22 cellular contexts compared by ENCODE assay signal in the genomic region with DNA sequence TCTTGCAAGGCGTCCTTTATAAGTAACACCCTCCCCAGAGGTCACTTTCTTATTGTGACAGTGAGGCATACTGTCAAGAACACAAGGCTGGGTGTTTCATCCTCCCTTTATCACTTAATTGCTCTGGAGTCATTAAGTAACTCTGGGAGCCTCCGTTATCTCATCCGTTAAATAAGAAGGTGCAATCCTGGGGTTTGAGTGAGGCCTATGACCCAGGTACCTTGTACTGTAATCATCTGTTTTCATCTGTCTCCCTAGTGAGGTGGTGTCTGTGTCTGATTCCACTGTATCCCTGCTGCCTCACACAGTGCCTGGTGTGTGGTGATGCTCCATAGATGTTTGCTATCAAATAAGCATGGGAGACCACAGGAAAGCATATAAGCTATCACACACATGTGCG. TPM values are rescaled to one million over a fixed set of nuclear protein-coding genes. Genes with fewer than 3 reads are reported as not detected.
A peak's percentile ranks its signal among the peaks of the same experiment; 100 is the strongest.
DNase-seq lines count a peak whose midpoint lies in the region; ATAC-seq, FAIRE-seq and TF ChIP-seq lines count a peak whose summit lies in the region.
"Had no signal": no experiment of that assay in that cellular context is flagged by ENCODE, and none has a peak within 500 bp of the region (broad histone marks: within the 10 kb centered on the region; RNA-seq: fewer than 3 reads in every experiment).

No MANE protein-coding gene starts in this region.

- peaks cover 10% of the 10 kb centered on the region for H3K36me3 Mint-ChIP-seq in activated CD4-positive, alpha-beta T cell treated with anti-CD3 and anti-CD28 coated beads, Interleukin-2, amount 10 ng/mL, durations not matched to agents 7 days and 5 days (ENCODE audit: low read depth)
- peaks cover 5% of the 10 kb centered on the region for H3K36me3 Mint-ChIP-seq in central memory CD8-positive, alpha-beta T cell (ENCODE audit: insufficient read depth)
- no peaks in the 10 kb centered on the region for H3K36me3 Mint-ChIP-seq in neural progenitor cell

- H3K27ac ChIP-seq in RWPE1 (peak overlapping the region; percentile 100), neural progenitor cell (no peak overlapping the region)
- H3K27ac ChIP-seq: lower lobe of right lung, PC-9, stomach, uterus had no signal

- no peak for DNase-seq in activated CD4-positive, alpha-beta T cell treated with anti-CD3 and anti-CD28 coated beads, Interleukin-2, amount 10 ng/mL, durations not matched to agents 7 days and 5 days
- no peak for DNase-seq in activated CD4-positive, alpha-beta T cell treated with anti-CD3 and anti-CD28 coated beads, Interleukin-2, amount 50 U/mL, for 48 hours
- DNase-seq in RWPE1 (ENCODE audit: low spot score) (no peak), neural progenitor cell (ENCODE audit: low spot score) (no peak), D721Med (ENCODE audit: insufficient read length, low spot score) (no peak), SKM-1 (lab: John Stamatoyannopoulos, UW; ENCODE audit: unreplicated experiment) (no peak)
- DNase-seq in central memory CD8-positive, alpha-beta T cell (ENCODE audit: low spot score in 2 of 2), result no peak
- DNase-seq in stimulated activated naive CD4-positive, alpha-beta T cell treated with Interleukin-2 at 50 U/mL for 16 hours (lab: John Stamatoyannopoulos, UW), result no peak
- DNase-seq: activated T-cell treated with anti-CD3 and anti-CD28 coated beads, Interleukin-2, amount 50 U/mL, for 24 hours; amygdala; COR-L47; lower lobe of right lung; NCI-H2081 treated with DMSO at 0.1 percent for 48 hours; NCI-H526 treated with DMSO at 0.1 percent for 48 hours; PC-9; stimulated activated CD4-positive, alpha-beta T cell treated with anti-CD3 and anti-CD28 coated beads, Interleukin-15, amount 100 ng/mL, for 24 hours; stomach; uterus had no signal

- no peak overlapping the region for H3K4me3 Mint-ChIP-seq in activated CD4-positive, alpha-beta T cell treated with anti-CD3 and anti-CD28 coated beads, Interleukin-2, amount 10 ng/mL, durations not matched to agents 7 days and 5 days
- no peak overlapping the region for H3K4me3 Mint-ChIP-seq in central memory CD8-positive, alpha-beta T cell
- no peak overlapping the region for H3K4me3 Mint-ChIP-seq in neural progenitor cell
- H3K4me3 Mint-ChIP-seq: activated T-cell treated with anti-CD3 and anti-CD28 coated beads, Interleukin-2, amount 50 U/mL, for 24 hours had no signal

- H4K20me1 ChIP-seq in neural progenitor cell (ENCODE audit: low read depth), result no peaks in the 10 kb centered on the region

- H3K27me3 Mint-ChIP-seq in activated CD4-positive, alpha-beta T cell treated with anti-CD3 and anti-CD28 coated beads, Interleukin-2, amount 10 ng/mL, durations not matched to agents 7 days and 5 days, result no peaks in the 10 kb centered on the region
- no peaks in the 10 kb centered on the region for H3K27me3 Mint-ChIP-seq in central memory CD8-positive, alpha-beta T cell
- H3K27me3 Mint-ChIP-seq in neural progenitor cell (ENCODE audit: insufficient read depth, low read depth), result peaks cover 11% of the 10 kb centered on the region
- H3K27me3 Mint-ChIP-seq: activated T-cell treated with anti-CD3 and anti-CD28 coated beads, Interleukin-2, amount 50 U/mL, for 24 hours had no signal

- H3K4me3 ChIP-seq in neural progenitor cell, result no peak overlapping the region
- H3K4me3 ChIP-seq: GM12878, lower lobe of right lung, PC-9, stomach, uterus had no signal

- no peak for ATAC-seq in central memory CD8-positive, alpha-beta T cell (replicated peaks; ENCODE audit: extremely low read depth, poor library complexity, severe bottlenecking)
- ATAC-seq: GM12878, lower lobe of right lung had no signal

- CTCF ChIA-PET in activated CD4-positive, alpha-beta T cell treated with anti-CD3 and anti-CD28 coated beads, Interleukin-2, amount 10 ng/mL, durations not matched to agents 7 days and 5 days (lab: Charles Lee), result interaction anchor here (0.6 to 1.2 kb wide), 4 partner anchors 14 to 40 kb away, joined by 3 read pairs; partner anchors contain the start of gene IGFBP4
- CTCF ChIA-PET in RWPE1 (lab: Yijun Ruan, JAX), result no interaction called here

- H3K4me2 ChIP-seq in neural progenitor cell, result no peak overlapping the region
- H3K4me2 ChIP-seq: PC-9 had no signal

- no peaks in the 10 kb centered on the region for H3K79me2 ChIP-seq in neural progenitor cell (ENCODE audit: low read depth)

- H2AFZ ChIP-seq in neural progenitor cell (replicated peaks), result no peak overlapping the region
- H2AFZ ChIP-seq: PC-9 had no signal

- peak overlapping the region; percentile 98 for H3K27ac Mint-ChIP-seq in activated CD4-positive, alpha-beta T cell treated with anti-CD3 and anti-CD28 coated beads, Interleukin-2, amount 10 ng/mL, durations not matched to agents 7 days and 5 days
- H3K27ac Mint-ChIP-seq in central memory CD8-positive, alpha-beta T cell (ENCODE audit: low read depth), result peak overlapping the region; percentile 97
- H3K27ac Mint-ChIP-seq in neural progenitor cell, result peak overlapping the region; percentile 51
- H3K27ac Mint-ChIP-seq: activated T-cell treated with anti-CD3 and anti-CD28 coated beads, Interleukin-2, amount 50 U/mL, for 24 hours had no signal

- H3K9me3 Mint-ChIP-seq in activated CD4-positive, alpha-beta T cell treated with anti-CD3 and anti-CD28 coated beads, Interleukin-2, amount 10 ng/mL, durations not matched to agents 7 days and 5 days, result no peaks in the 10 kb centered on the region
- H3K9me3 Mint-ChIP-seq in central memory CD8-positive, alpha-beta T cell, result no peaks in the 10 kb centered on the region
- no peaks in the 10 kb centered on the region for H3K9me3 Mint-ChIP-seq in neural progenitor cell
- H3K9me3 Mint-ChIP-seq: activated T-cell treated with anti-CD3 and anti-CD28 coated beads, Interleukin-2, amount 50 U/mL, for 24 hours had no signal

- FAIRE-seq in D721Med (lab: Jason Lieb, UNC), result no peak
- FAIRE-seq: frontal cortex, G401.6, GM12878 had no signal

- H3K27me3 ChIP-seq in neural progenitor cell, result no peaks in the 10 kb centered on the region
- H3K27me3 ChIP-seq: stomach, uterus had no signal

- peaks cover 93% of the 10 kb centered on the region for H3K4me1 Mint-ChIP-seq in activated CD4-positive, alpha-beta T cell treated with anti-CD3 and anti-CD28 coated beads, Interleukin-2, amount 10 ng/mL, durations not matched to agents 7 days and 5 days
- H3K4me1 Mint-ChIP-seq in central memory CD8-positive, alpha-beta T cell, result peaks cover 87% of the 10 kb centered on the region
- H3K4me1 Mint-ChIP-seq in neural progenitor cell, result peaks cover 5% of the 10 kb centered on the region

- POLR2A ChIA-PET in activated CD4-positive, alpha-beta T cell treated with anti-CD3 and anti-CD28 coated beads, Interleukin-2, amount 10 ng/mL, durations not matched to agents 7 days and 5 days (lab: Charles Lee), result no interaction called here
- POLR2A ChIA-PET in RWPE1 (lab: Yijun Ruan, JAX; ENCODE audit: low non-redundant PET), result interaction anchor here (0.6 to 1.5 kb wide), 2 partner anchors 49 to 65 kb away, joined by 4 read pairs; no protein-coding TSS in a partner anchor

- H3K9ac ChIP-seq in neural progenitor cell, result no peak overlapping the region

- no peaks in the 10 kb centered on the region for H3K36me3 ChIP-seq in neural progenitor cell
- H3K36me3 ChIP-seq: lower lobe of right lung, stomach, uterus had no signal

- peaks cover 3% of the 10 kb centered on the region for H3K4me1 ChIP-seq in neural progenitor cell
- H3K4me1 ChIP-seq: uterus had no signal

- no peaks in the 10 kb centered on the region for H3K9me3 ChIP-seq in neural progenitor cell (ENCODE audit: low read depth)
- H3K9me3 ChIP-seq: lower lobe of right lung, stomach, uterus had no signal

- H3F3A ChIP-seq in neural progenitor cell (ENCODE audit: low read depth), result no peaks in the 10 kb centered on the region

- TF ChIP-seq CTCF in RWPE1 (conservative IDR thresholded peaks at IDR 0.05; ENCODE audit: low read depth) (no peak), neural progenitor cell (IDR thresholded peaks at IDR 0.05) (no peak), D721Med (IDR thresholded peaks at IDR 0.05; ENCODE audit: insufficient read depth, missing control alignments) (no peak)

RNA-seq across cellular contexts. Expression of gene TNS4, which starts 17.7 kb away (rescaled TPM):
- 1 to 10 TPM; 3.5 to 3.7 TPM for total RNA-seq in activated CD4-positive, alpha-beta T cell treated with anti-CD3 and anti-CD28 coated beads, Interleukin-2, amount 10 ng/mL, durations not matched to agents 7 days and 5 days
- total RNA-seq in neural progenitor cell (ENCODE audit: low replicate concordance), result not detected in 2 replicates
- total RNA-seq: chondrocyte, frontal cortex had no signal

RNA-seq across cellular contexts. Expression of gene IGFBP4, which starts 40.4 kb away (rescaled TPM):
- total RNA-seq in activated CD4-positive, alpha-beta T cell treated with anti-CD3 and anti-CD28 coated beads, Interleukin-2, amount 10 ng/mL, durations not matched to agents 7 days and 5 days, result 10 to 100 TPM; 65.2 to 67.9 TPM
- total RNA-seq in neural progenitor cell (ENCODE audit: low replicate concordance), result 14.4 and 20.3 TPM in 2 replicates
